In the genomic region with DNA sequence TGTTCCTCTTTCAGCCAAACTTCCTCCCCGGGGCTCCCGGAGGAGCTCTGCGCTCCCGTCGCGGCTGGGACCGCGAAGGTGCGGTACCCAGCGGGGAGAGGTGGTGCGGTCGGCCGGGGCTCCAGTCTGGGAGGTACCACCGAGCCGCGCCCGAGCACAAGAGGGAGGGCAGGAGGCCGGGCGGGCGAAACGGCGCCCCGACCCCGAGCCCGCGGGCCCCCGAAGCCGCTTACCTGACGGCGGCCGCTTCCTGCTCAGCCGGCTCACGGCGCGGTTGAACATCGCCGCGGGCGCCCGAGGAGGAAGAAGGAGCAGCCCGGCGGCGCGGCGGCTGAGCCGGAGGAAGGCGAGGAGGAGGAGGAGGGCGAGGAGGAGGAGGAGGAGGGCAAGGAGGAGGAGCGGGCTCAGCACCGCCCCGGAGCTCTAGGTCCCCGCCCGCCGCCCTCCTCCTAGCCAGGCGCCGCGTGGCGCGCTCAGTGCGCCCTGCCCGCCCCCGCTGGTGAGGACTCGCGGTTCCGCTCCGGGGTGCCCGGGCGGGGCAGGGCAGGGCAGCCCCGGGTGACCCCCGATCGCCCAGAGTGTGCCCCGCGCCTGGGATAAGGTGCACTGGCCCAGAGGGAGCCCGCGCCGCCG, we compare ENCODE assay signal across 8 cellular contexts. TPM values are rescaled to one million over a fixed set of nuclear protein-coding genes. Genes with fewer than 3 reads are reported as not detected.
DNase-seq lines count a peak whose midpoint lies in the region; ATAC-seq and TF ChIP-seq lines count a peak whose summit lies in the region.

A gene with protein sequence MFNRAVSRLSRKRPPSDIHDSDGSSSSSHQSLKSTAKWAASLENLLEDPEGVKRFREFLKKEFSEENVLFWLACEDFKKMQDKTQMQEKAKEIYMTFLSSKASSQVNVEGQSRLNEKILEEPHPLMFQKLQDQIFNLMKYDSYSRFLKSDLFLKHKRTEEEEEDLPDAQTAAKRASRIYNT (minus strand): TSS at position 363 of the 633 bp plus-strand sequence. CDS start 81 bp downstream, at position 282.

- peak; percentile 80 for TF ChIP-seq POLR2A in GM18951 (IDR thresholded peaks at IDR 0.05; ENCODE audit: extremely low read depth, insufficient read depth, insufficient read length)

- ATAC-seq in HG03139 (IDR thresholded peaks at IDR 0.05; ENCODE audit: unreplicated experiment) = peak; percentile 68

- H3K27me3 ChIP-seq in neutrophil = peaks cover 79% of the 10 kb centered on the region

- H3K4me1 ChIP-seq in neutrophil (ENCODE audit: control insufficient read depth in 1 of 2, insufficient read depth in 1 of 2, low read depth in 1 of 2, low read length in 1 of 2) = peaks cover 20 to 26% of the 10 kb centered on the region in 2 experiments

- H3K9me3 ChIP-seq in neutrophil = no peaks in the 10 kb centered on the region

- peak within 1 kb of the TSS; percentile 26 for H3K27ac ChIP-seq in neutrophil

- in situ Hi-C loops in GM18951 (cut with MboI; ENCODE audit: low sequenced_read_pairs, unreplicated experiment) = no loop called here

- TF ChIP-seq CTCF in foreskin fibroblast (IDR thresholded peaks at IDR 0.05; ENCODE audit: low read depth, low read length) = no peak
- no peak for TF ChIP-seq CTCF in neutrophil (IDR thresholded peaks at IDR 0.05)
- no peak for TF ChIP-seq CTCF in subcutaneous adipose tissue (IDR thresholded peaks at IDR 0.05; ENCODE audit: low read depth)

- DNase-seq in AG08395 (ENCODE audit: low spot score) = peak; percentile 85
- DNase-seq in activated T-helper 1 cell treated with Interleukin-2 at 50 U/mL for 16 hours (ENCODE audit: low read depth) = peak; percentile 77
- DNase-seq in foreskin fibroblast = peak; percentile 89 to 95

- H3K36me3 ChIP-seq in neutrophil = no peaks in the 10 kb centered on the region

- H3K4me3 ChIP-seq in foreskin fibroblast (ENCODE audit: low read depth in 1 of 2, low read length in 2 of 2) = peak within 1 kb of the TSS; percentile 75 to 82
- peak within 1 kb of the TSS; percentile 41 to 63 for H3K4me3 ChIP-seq in neutrophil (ENCODE audit: low read depth in 1 of 2, low read length in 1 of 2)

TF ChIP-seq in PFSK-1, 5 proteins besides CTCF, POLR2A, EP300 and RAD21:
- TF ChIP-seq FOXP2 (optimal IDR thresholded peaks at IDR 0.05; ENCODE audit: borderline replicate concordance, extremely low read depth, extremely low read length, insufficient read depth) (peak; percentile 57), SIN3A (IDR thresholded peaks at IDR 0.05; ENCODE audit: borderline replicate concordance, insufficient read depth, low read length) (no peak), TAF1 (IDR thresholded peaks at IDR 0.05; ENCODE audit: borderline replicate concordance, insufficient read depth, low read length) (peak; percentile 49; the same call in 1 of the 2 replicates), POLR2AphosphoS5 (IDR thresholded peaks at IDR 0.05; ENCODE audit: low read depth, low read length) (peak; percentile 75)
- TF ChIP-seq, protein P1, sequence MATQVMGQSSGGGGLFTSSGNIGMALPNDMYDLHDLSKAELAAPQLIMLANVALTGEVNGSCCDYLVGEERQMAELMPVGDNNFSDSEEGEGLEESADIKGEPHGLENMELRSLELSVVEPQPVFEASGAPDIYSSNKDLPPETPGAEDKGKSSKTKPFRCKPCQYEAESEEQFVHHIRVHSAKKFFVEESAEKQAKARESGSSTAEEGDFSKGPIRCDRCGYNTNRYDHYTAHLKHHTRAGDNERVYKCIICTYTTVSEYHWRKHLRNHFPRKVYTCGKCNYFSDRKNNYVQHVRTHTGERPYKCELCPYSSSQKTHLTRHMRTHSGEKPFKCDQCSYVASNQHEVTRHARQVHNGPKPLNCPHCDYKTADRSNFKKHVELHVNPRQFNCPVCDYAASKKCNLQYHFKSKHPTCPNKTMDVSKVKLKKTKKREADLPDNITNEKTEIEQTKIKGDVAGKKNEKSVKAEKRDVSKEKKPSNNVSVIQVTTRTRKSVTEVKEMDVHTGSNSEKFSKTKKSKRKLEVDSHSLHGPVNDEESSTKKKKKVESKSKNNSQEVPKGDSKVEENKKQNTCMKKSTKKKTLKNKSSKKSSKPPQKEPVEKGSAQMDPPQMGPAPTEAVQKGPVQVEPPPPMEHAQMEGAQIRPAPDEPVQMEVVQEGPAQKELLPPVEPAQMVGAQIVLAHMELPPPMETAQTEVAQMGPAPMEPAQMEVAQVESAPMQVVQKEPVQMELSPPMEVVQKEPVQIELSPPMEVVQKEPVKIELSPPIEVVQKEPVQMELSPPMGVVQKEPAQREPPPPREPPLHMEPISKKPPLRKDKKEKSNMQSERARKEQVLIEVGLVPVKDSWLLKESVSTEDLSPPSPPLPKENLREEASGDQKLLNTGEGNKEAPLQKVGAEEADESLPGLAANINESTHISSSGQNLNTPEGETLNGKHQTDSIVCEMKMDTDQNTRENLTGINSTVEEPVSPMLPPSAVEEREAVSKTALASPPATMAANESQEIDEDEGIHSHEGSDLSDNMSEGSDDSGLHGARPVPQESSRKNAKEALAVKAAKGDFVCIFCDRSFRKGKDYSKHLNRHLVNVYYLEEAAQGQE (IDR thresholded peaks at IDR 0.05; ENCODE audit: insufficient read depth in 1 of 2, low read depth in 2 of 2, low read length in 2 of 2) = no peak

RNA-seq across cellular contexts. Expression of the gene that starts here (rescaled TPM):
- polyA plus RNA-seq in PFSK-1 (2012; ENCODE audit: insufficient read length, low read depth) = 24.5 TPM
- total RNA-seq in subcutaneous adipose tissue = 10 to 100 TPM; 15.8 to 64.9 (median 30.9) TPM

Comparison
In these comparisons a context has a peak if more than half of its experiments do, and no peak if none do; other contexts are left out.
1. Peak in every context shown above with its lines: DNase-seq, ATAC-seq, H3K4me3 ChIP-seq and H3K27ac ChIP-seq.